Comparison of ENCODE assay signal across 21 cellular contexts in genomic region chr1:5868931-5869500, GRCh38.
"Had no signal": no experiment of that assay in that cellular context is flagged by ENCODE, and none has a peak within 500 bp of the region (broad histone marks: within the 10 kb centered on the region; RNA-seq: fewer than 3 reads in every experiment).

No MANE protein-coding gene starts in this region.

- FAIRE-seq: frontal cortex, islet of Langerhans, small intestine had no signal

- DNase-seq: cortex of kidney; dorsolateral prefrontal cortex; effector CD8-positive, alpha-beta T cell; heart left ventricle; hippocampal formation; kidney glomerular epithelial cell; mammary epithelial cell; natural killer cell; nucleus accumbens; ovary; small intestine; stimulated activated CD4-positive, alpha-beta T cell treated with anti-CD3 and anti-CD28 coated beads, Interleukin-12 subunit alpha, Interleukin-12 subunit beta, amount 100 ng/mL, for 4 hours; stimulated activated naive CD4-positive, alpha-beta T cell; thyroid gland; upper lobe of left lung had no signal

- H3K27ac ChIP-seq: dorsolateral prefrontal cortex, heart left ventricle, ovary, right atrium auricular region, suprapubic skin, thyroid gland, upper lobe of left lung, vagina had no signal

- H3K9me3 Mint-ChIP-seq: natural killer cell had no signal

- H3K36me3 ChIP-seq: ovary had no signal

- H3K9me3 ChIP-seq: heart left ventricle, ovary, right atrium auricular region, suprapubic skin, thyroid gland, upper lobe of left lung, vagina had no signal

- H3K4me3 Mint-ChIP-seq: natural killer cell, neural crest cell had no signal

- H3K27me3 ChIP-seq: dorsolateral prefrontal cortex, heart left ventricle, ovary, right atrium auricular region, suprapubic skin, thyroid gland, upper lobe of left lung, vagina had no signal

- H3K27ac Mint-ChIP-seq: natural killer cell had no signal

- H3K4me3 ChIP-seq: dorsolateral prefrontal cortex, heart left ventricle, ovary, right atrium auricular region, suprapubic skin, thyroid gland, upper lobe of left lung, vagina had no signal

- H3K36me3 Mint-ChIP-seq: natural killer cell had no signal

- H3K4me1 ChIP-seq: heart left ventricle, right atrium auricular region, suprapubic skin, thyroid gland, upper lobe of left lung, vagina had no signal
